Comparison of ENCODE assay signal across 22 cellular contexts in the genomic region with DNA sequence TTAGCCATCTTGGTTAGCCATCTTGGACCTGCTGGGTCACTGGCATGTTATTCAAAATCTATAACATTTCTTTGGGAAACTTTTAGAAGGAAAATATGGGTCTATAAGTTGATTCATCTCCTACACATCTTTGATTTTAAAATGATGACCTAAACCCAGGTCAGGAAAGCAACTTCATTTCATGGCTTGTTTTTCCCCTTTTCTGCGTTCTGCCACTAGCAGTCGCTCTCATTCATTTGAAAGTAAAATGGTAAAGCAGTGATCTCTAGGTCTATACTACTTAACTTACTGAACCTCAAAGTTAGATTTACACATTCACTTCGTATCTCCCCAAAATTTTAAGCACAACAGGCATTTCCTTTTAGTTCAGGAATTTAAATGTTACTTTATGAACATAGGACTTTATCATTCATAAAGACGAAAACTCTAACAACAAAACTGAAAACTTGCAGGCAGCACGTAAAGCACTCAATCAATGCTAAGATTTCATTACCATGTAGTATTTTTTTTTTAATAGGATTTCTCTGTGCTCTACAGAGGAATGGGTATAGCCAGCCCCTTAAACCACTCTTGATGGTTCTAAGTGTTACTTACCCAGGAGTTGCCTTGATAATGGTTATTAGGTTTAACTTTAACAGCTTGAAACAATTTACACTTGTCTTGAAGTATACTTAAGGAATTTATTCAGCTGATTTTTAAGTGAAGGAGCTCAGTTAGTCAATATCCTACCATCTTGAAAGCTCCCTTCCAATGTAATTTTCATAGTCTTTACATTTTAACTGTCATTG.
DNase-seq lines count a peak whose midpoint lies in the region; ATAC-seq, FAIRE-seq and TF ChIP-seq lines count a peak whose summit lies in the region.
"Had no signal": no experiment of that assay in that cellular context is flagged by ENCODE, and none has a peak within 500 bp of the region (broad histone marks: within the 10 kb centered on the region; RNA-seq: fewer than 3 reads in every experiment).

No MANE protein-coding gene starts in this region.

- H3K9me3 ChIP-seq in astrocyte (ENCODE audit: insufficient read depth, low read depth, low read length) (no peaks in the 10 kb centered on the region), left lung (no peaks in the 10 kb centered on the region)
- H3K9me3 ChIP-seq: ascending aorta, BE2C, heart left ventricle, psoas muscle had no signal

- no peaks in the 10 kb centered on the region for H4K20me1 ChIP-seq in astrocyte (ENCODE audit: insufficient read depth, low read length)

- no peak overlapping the region for H2AFZ ChIP-seq in astrocyte (ENCODE audit: low read depth, low read length)

- peaks cover 7% of the 10 kb centered on the region for H3K36me3 Mint-ChIP-seq in astrocyte (ENCODE audit: low read depth, unreplicated experiment)

- no peak overlapping the region for H3K4me3 Mint-ChIP-seq in astrocyte (ENCODE audit: unreplicated experiment)
- H3K4me3 Mint-ChIP-seq: activated CD8-positive, alpha-beta memory T cell treated with anti-CD3 and anti-CD28 coated beads, Interleukin-2, amount 10 ng/mL, durations not matched to agents 7 days and 5 days; dendritic cell treated with granulocyte-macrophage colony-stimulating factor and Interleukin-4, amounts not matched to agents 40 ng/mL and 50 ng/mL, for 4 days; natural killer cell treated with Interleukin-12 subunit alpha and Interleukin-12 subunit beta and Interleukin-15 and Interleukin-18, amount 100 ng/mL, for 72 hours had no signal

- TF ChIP-seq CTCF in D721Med (IDR thresholded peaks at IDR 0.05; ENCODE audit: insufficient read depth, missing control alignments) (no peak), HFF-Myc (IDR thresholded peaks at IDR 0.05; ENCODE audit: low read depth, low read length, missing control alignments) (peak; percentile 8), astrocyte (IDR thresholded peaks at IDR 0.05; ENCODE audit: insufficient read depth, low read depth, low read length) (no peak), left lung (IDR thresholded peaks at IDR 0.05) (no peak)

- no peaks in the 10 kb centered on the region for H3K79me2 ChIP-seq in astrocyte (ENCODE audit: insufficient read depth, low read length)

- no peak overlapping the region for H3K4me2 ChIP-seq in astrocyte (ENCODE audit: low read length)

- DNase-seq in D721Med (ENCODE audit: insufficient read length, low spot score) (no peak), HFF-Myc (ENCODE audit: extremely low read depth, low read depth) (no peak), astrocyte (ENCODE audit: low read depth) (no peak), left lung (no peak), GOT3 (lab: John Stamatoyannopoulos, UW) (no peak), NCI-H187 (lab: John Stamatoyannopoulos, UW) (no peak), NCI-H1417 (lab: John Stamatoyannopoulos, UW) (no peak)
- DNase-seq: activated CD4-positive, alpha-beta T cell treated with anti-CD3 and anti-CD28 coated beads for 1 hour; activated CD8-positive, alpha-beta memory T cell treated with anti-CD3 and anti-CD28 coated beads, Interleukin-2, amount 10 ng/mL, durations not matched to agents 7 days and 5 days; activated gamma-delta T cell treated with Interleukin-2 at 50 U/mL for 16 hours; BE2C; DMS 273 treated with DMSO at 0.1 percent for 48 hours; heart left ventricle; NCI-H2029; NCI-H524 treated with DMSO at 0.1 percent for 48 hours; psoas muscle; SIG-M5 had no signal

- no peaks in the 10 kb centered on the region for H3K27me3 Mint-ChIP-seq in astrocyte (ENCODE audit: low read depth, unreplicated experiment)
- H3K27me3 Mint-ChIP-seq: activated CD8-positive, alpha-beta memory T cell treated with anti-CD3 and anti-CD28 coated beads, Interleukin-2, amount 10 ng/mL, durations not matched to agents 7 days and 5 days; dendritic cell treated with granulocyte-macrophage colony-stimulating factor and Interleukin-4, amounts not matched to agents 40 ng/mL and 50 ng/mL, for 4 days; natural killer cell treated with Interleukin-12 subunit alpha and Interleukin-12 subunit beta and Interleukin-15 and Interleukin-18, amount 100 ng/mL, for 72 hours had no signal

- no peaks in the 10 kb centered on the region for H3K4me1 Mint-ChIP-seq in astrocyte (ENCODE audit: low read depth, unreplicated experiment)
- H3K4me1 Mint-ChIP-seq: activated CD8-positive, alpha-beta memory T cell treated with anti-CD3 and anti-CD28 coated beads, Interleukin-2, amount 10 ng/mL, durations not matched to agents 7 days and 5 days had no signal

- H3K27ac ChIP-seq in astrocyte (ENCODE audit: low read depth, low read length) (no peak overlapping the region), left lung (no peak overlapping the region)
- H3K27ac ChIP-seq: ascending aorta, heart left ventricle, psoas muscle had no signal

- H3K9me3 Mint-ChIP-seq in astrocyte (ENCODE audit: unreplicated experiment), result no peaks in the 10 kb centered on the region
- H3K9me3 Mint-ChIP-seq: dendritic cell treated with granulocyte-macrophage colony-stimulating factor and Interleukin-4, amounts not matched to agents 40 ng/mL and 50 ng/mL, for 4 days; natural killer cell treated with Interleukin-12 subunit alpha and Interleukin-12 subunit beta and Interleukin-15 and Interleukin-18, amount 100 ng/mL, for 72 hours had no signal

- H3K27ac Mint-ChIP-seq in astrocyte (ENCODE audit: unreplicated experiment), result no peak overlapping the region
- H3K27ac Mint-ChIP-seq: activated CD8-positive, alpha-beta memory T cell treated with anti-CD3 and anti-CD28 coated beads, Interleukin-2, amount 10 ng/mL, durations not matched to agents 7 days and 5 days; dendritic cell treated with granulocyte-macrophage colony-stimulating factor and Interleukin-4, amounts not matched to agents 40 ng/mL and 50 ng/mL, for 4 days; natural killer cell treated with Interleukin-12 subunit alpha and Interleukin-12 subunit beta and Interleukin-15 and Interleukin-18, amount 100 ng/mL, for 72 hours had no signal

- H3K4me3 ChIP-seq in HFF-Myc (replicated peaks; ENCODE audit: low read depth, low read length) (no peak overlapping the region), astrocyte (ENCODE audit: insufficient read depth, low read depth, low read length) (no peak overlapping the region), left lung (no peak overlapping the region)
- H3K4me3 ChIP-seq: ascending aorta, heart left ventricle, psoas muscle had no signal

- H3K4me1 ChIP-seq in astrocyte (ENCODE audit: insufficient read depth, low read length) (no peaks in the 10 kb centered on the region), left lung (no peaks in the 10 kb centered on the region)
- H3K4me1 ChIP-seq: ascending aorta, BE2C, heart left ventricle, psoas muscle had no signal

- H3K36me3 ChIP-seq in astrocyte (ENCODE audit: insufficient read depth, low read length) (peaks cover 7% of the 10 kb centered on the region), left lung (peaks cover 0 to 69% of the 10 kb centered on the region in 2 donors)
- H3K36me3 ChIP-seq: BE2C had no signal

- FAIRE-seq in D721Med (lab: Jason Lieb, UNC) (peak; percentile 70), astrocyte (lab: Jason Lieb, UNC) (peak; percentile 41)

- H3K27me3 ChIP-seq in astrocyte (ENCODE audit: insufficient read depth, low read length), result no peaks in the 10 kb centered on the region
- no peaks in the 10 kb centered on the region for H3K27me3 ChIP-seq in left lung
- H3K27me3 ChIP-seq: ascending aorta, BE2C, heart left ventricle had no signal

- H3K9ac ChIP-seq in astrocyte (ENCODE audit: low read length), result no peak overlapping the region

- intact Hi-C loops in left lung (cut with DNase I), result no loop called here

- peak; percentile 92 for ATAC-seq in left lung
- no peak for ATAC-seq in GM19035 (IDR thresholded peaks at IDR 0.05; ENCODE audit: unreplicated experiment)
- ATAC-seq: activated CD8-positive, alpha-beta memory T cell treated with anti-CD3 and anti-CD28 coated beads, Interleukin-2, amount 10 ng/mL, durations not matched to agents 7 days and 5 days; esophagus mucosa; heart left ventricle; natural killer cell treated with Interleukin-12 subunit alpha and Interleukin-12 subunit beta and Interleukin-15 and Interleukin-18, amount 100 ng/mL, for 72 hours; psoas muscle had no signal
